In genomic region chr3:109081746-109082510, GRCh38 we compare ENCODE assay signal across 7 cellular contexts. TPM values are rescaled to one million over a fixed set of nuclear protein-coding genes. Genes with fewer than 3 reads are reported as not detected.
DNase-seq lines count a peak whose midpoint lies in the region; ATAC-seq and TF ChIP-seq lines count a peak whose summit lies in the region.

No MANE protein-coding gene starts in this region.

- TF ChIP-seq CTCF in Caco-2 (IDR thresholded peaks at IDR 0.05; ENCODE audit: insufficient read depth in 1 of 2, low read depth in 1 of 2, low read length in 1 of 2, severe bottlenecking in 1 of 2, unreplicated experiment in 1 of 2) (peak; percentile 67 to 69), ascending aorta (IDR thresholded peaks at IDR 0.05) (peak in 2 of 3 experiments; percentile 9 to 19)

- H3K27me3 ChIP-seq in Caco-2 (replicated peaks; ENCODE audit: control insufficient read depth, insufficient read depth, low read length) = no peaks in the 10 kb centered on the region
- no peaks in the 10 kb centered on the region for H3K27me3 ChIP-seq in ascending aorta

- intact Hi-C loops in Caco-2 (cut with micrococcal nuclease; ENCODE audit: unreplicated experiment) (loop anchor here (1.0 to 5.0 kb wide), 5 partner anchors 32 to 593 kb away; no protein-coding TSS in a partner anchor), ascending aorta (cut with DNase I) (no loop called here), left colon (cut with DNase I, micrococcal nuclease) (no loop called here)

- H3K4me3 Mint-ChIP-seq in Caco-2 (ENCODE audit: unreplicated experiment) = no peak overlapping the region

- H3K4me1 Mint-ChIP-seq in Caco-2 (ENCODE audit: low read depth, unreplicated experiment) = no peaks in the 10 kb centered on the region

- no peak overlapping the region for H3K27ac ChIP-seq in ascending aorta

- H3K36me3 ChIP-seq in Caco-2 (ENCODE audit: control insufficient read depth, insufficient read depth, low read length) = no peaks in the 10 kb centered on the region
- H3K36me3 ChIP-seq in ascending aorta = no peaks in the 10 kb centered on the region

- H3K36me3 Mint-ChIP-seq in Caco-2 (ENCODE audit: insufficient read depth, unreplicated experiment) = peaks cover 6% of the 10 kb centered on the region

- ATAC-seq in GM18498 (IDR thresholded peaks at IDR 0.05; ENCODE audit: unreplicated experiment) (peak; percentile 99), HG02642 (IDR thresholded peaks at IDR 0.05; ENCODE audit: poor library complexity, unreplicated experiment) (peak; percentile 100), left colon (peak; percentile 76)

- H3K4me1 ChIP-seq in Caco-2 = no peaks in the 10 kb centered on the region
- no peaks in the 10 kb centered on the region for H3K4me1 ChIP-seq in ascending aorta

- H3K4me3 ChIP-seq in Caco-2 (ENCODE audit: low read depth, low read length) (no peak overlapping the region), ascending aorta (no peak overlapping the region)

- H3K27me3 Mint-ChIP-seq in Caco-2 (ENCODE audit: insufficient read depth, unreplicated experiment) = peaks cover 19% of the 10 kb centered on the region

- DNase-seq in Caco-2 (peak; percentile 36 to 47), NAMALWA (ENCODE audit: low spot score) (peak; percentile 70), ascending aorta (ENCODE audit: low spot score in 2 of 2) (no peak), left colon (peak; percentile 22 to 25), dedifferentiated amniotic fluid mesenchymal stem cell (ENCODE audit: extremely low spot score) (no peak)

- no TSS peak for BruUV-seq in Caco-2 (replicated peaks; lab: Mats Ljungman, UMichigan)

- peaks cover 6% of the 10 kb centered on the region for H3K9me3 Mint-ChIP-seq in Caco-2 (ENCODE audit: unreplicated experiment)

- H3K9me3 ChIP-seq in Caco-2 (no peaks in the 10 kb centered on the region), ascending aorta (no peaks in the 10 kb centered on the region)

- no peak overlapping the region for H3K27ac Mint-ChIP-seq in Caco-2 (ENCODE audit: unreplicated experiment)

- CTCF ChIA-PET in Caco-2 (lab: Charles Lee) = interaction anchor here (1.2 kb wide), 1 partner anchor 58 kb away, joined by 3 read pairs; no protein-coding TSS in a partner anchor

- POLR2A ChIA-PET in Caco-2 (lab: Charles Lee) = no interaction called here

RNA-seq across cellular contexts. Expression of gene MORC1, which starts 36.0 kb away (rescaled TPM):
- total RNA-seq in Caco-2 (2022) (not detected in 2 replicates), ascending aorta (not detected), left colon (not detected)

RNA-seq across cellular contexts. Expression of gene C3orf85, which starts 54.6 kb away (rescaled TPM):
- total RNA-seq in Caco-2 (2022) (0.48 and 0.81 TPM in 2 replicates), ascending aorta (not detected), left colon (10 to 100 TPM; 14.3 to 31.9 TPM)

Comparison
In these comparisons a context has a peak if more than half of its experiments do, and no peak if none do; other contexts are left out.
1. DNase-seq: peak in Caco-2 (2 of 2), NAMALWA (single experiment) and left colon (2 of 2); none in ascending aorta (0 of 2) and dedifferentiated amniotic fluid mesenchymal stem cell (single experiment).
2. Peak in every context shown above with its lines, with median percentiles within 50 percentile points of each other: ATAC-seq.